Comparison of ENCODE assay signal across 15 cellular contexts in genomic region chr18:48735070-48735676, GRCh38.
A peak's percentile ranks its signal among the peaks of the same experiment; 100 is the strongest.
DNase-seq lines count a peak whose midpoint lies in the region; ATAC-seq and TF ChIP-seq lines count a peak whose summit lies in the region.
"Had no signal": no experiment of that assay in that cellular context is flagged by ENCODE, and none has a peak within 500 bp of the region (broad histone marks: within the 10 kb centered on the region; RNA-seq: fewer than 3 reads in every experiment).

No MANE protein-coding gene starts in this region.

- no peaks in the 10 kb centered on the region for H3K9me3 ChIP-seq in Karpas-422 (ENCODE audit: low read length)
- no peaks in the 10 kb centered on the region for H3K9me3 ChIP-seq in endodermal cell (ENCODE audit: control insufficient read depth, low read length)
- no peaks in the 10 kb centered on the region for H3K9me3 ChIP-seq in osteoblast (ENCODE audit: low read depth, low read length)
- H3K9me3 ChIP-seq: lower lobe of right lung had no signal

- no peak overlapping the region for H3K9ac ChIP-seq in Karpas-422 (ENCODE audit: low read length)
- no peak overlapping the region for H3K9ac ChIP-seq in endodermal cell (ENCODE audit: extremely low read depth, low read length, poor library complexity, severe bottlenecking)

- H3K27me3 ChIP-seq in Karpas-422 (ENCODE audit: low read length) (no peaks in the 10 kb centered on the region), endodermal cell (ENCODE audit: control insufficient read depth, insufficient read depth, low read length, poor library complexity, severe bottlenecking) (no peaks in the 10 kb centered on the region), osteoblast (ENCODE audit: insufficient read depth, low read length) (no peaks in the 10 kb centered on the region)
- H3K27me3 ChIP-seq: cardiac muscle cell had no signal

- H3K36me3 Mint-ChIP-seq in endodermal cell (ENCODE audit: low read depth) = no peaks in the 10 kb centered on the region

- no peak overlapping the region for H3K27ac ChIP-seq in Karpas-422 (ENCODE audit: low read length)
- no peak overlapping the region for H3K27ac ChIP-seq in endodermal cell (ENCODE audit: low read depth, low read length)
- H3K27ac ChIP-seq in osteoblast (ENCODE audit: low read depth, low read length) = peak overlapping the region; percentile 75
- H3K27ac ChIP-seq: cardiac muscle cell, lower lobe of right lung had no signal

- DNase-seq in ELR (ENCODE audit: low read depth) (peak; percentile 81), Karpas-422 (no peak), endodermal cell (peak; percentile 68), osteoblast (ENCODE audit: insufficient read length, low spot score, missing footprints) (peak; percentile 74), GM13977 (ENCODE audit: low spot score) (no peak), DMS153 treated with DMSO at 0.1 percent for 48 hours (lab: John Stamatoyannopoulos, UW; ENCODE audit: unreplicated experiment) (no peak)
- DNase-seq: activated effector memory CD4-positive, alpha-beta T cell treated with anti-CD3 and anti-CD28 coated beads, Interleukin-2, amount 50 U/mL, for 16 hours; lower lobe of right lung; NCI-H1417 treated with DMSO at 0.1 percent for 48 hours; NCI-H526; SHP77; T1000 had no signal

- H3K9me2 ChIP-seq in Karpas-422 (replicated peaks; ENCODE audit: insufficient read depth, low read length) = no peaks in the 10 kb centered on the region

- H3K4me3 ChIP-seq in Karpas-422 (ENCODE audit: low read length) = no peak overlapping the region
- H3K4me3 ChIP-seq in endodermal cell (ENCODE audit: low read length) = no peak overlapping the region
- H3K4me3 ChIP-seq in osteoblast (ENCODE audit: insufficient read depth, low read length) = no peak overlapping the region
- H3K4me3 ChIP-seq: cardiac muscle cell, lower lobe of right lung had no signal

- H4K20me1 ChIP-seq in Karpas-422 (ENCODE audit: insufficient read depth, low read depth, low read length) (no peaks in the 10 kb centered on the region), osteoblast (ENCODE audit: insufficient read depth, low read length) (peaks cover 4% of the 10 kb centered on the region)

- H3K4me1 Mint-ChIP-seq in endodermal cell = peaks cover 21% of the 10 kb centered on the region

- H3K4me3 Mint-ChIP-seq in endodermal cell = no peak overlapping the region

- TF ChIP-seq CTCF in endodermal cell (conservative IDR thresholded peaks at IDR 0.05) = no peak
- no peak for TF ChIP-seq CTCF in osteoblast (IDR thresholded peaks at IDR 0.05; ENCODE audit: extremely low read depth, low read depth, low read length)
- TF ChIP-seq CTCF in GM13977 (IDR thresholded peaks at IDR 0.05; ENCODE audit: extremely low read depth, insufficient read depth, missing control alignments) = no peak

- in situ Hi-C loops in GM13977 (cut with MboI; ENCODE audit: low pct_unique_long_range_greater_than_20kb, low sequenced_read_pairs, unreplicated experiment) = no loop called here

- H3K4me2 ChIP-seq in Karpas-422 (ENCODE audit: low read depth, low read length, poor library complexity, severe bottlenecking) = no peak overlapping the region
- H3K4me2 ChIP-seq in osteoblast (ENCODE audit: insufficient read depth, low read length) = peak overlapping the region; percentile 40

- H2AFZ ChIP-seq in Karpas-422 (ENCODE audit: low read length) (peak overlapping the region; percentile 54; the same call in 1 of the 2 replicates), osteoblast (ENCODE audit: low read length) (no peak overlapping the region)

- no peaks in the 10 kb centered on the region for H3K9me3 Mint-ChIP-seq in endodermal cell

- H3K4me1 ChIP-seq in Karpas-422 (ENCODE audit: low read length) (no peaks in the 10 kb centered on the region), endodermal cell (ENCODE audit: control insufficient read depth, insufficient read depth, low read length) (peaks cover 5% of the 10 kb centered on the region), osteoblast (ENCODE audit: insufficient read depth, low read length) (peaks cover 55% of the 10 kb centered on the region)

- no peaks in the 10 kb centered on the region for H3K27me3 Mint-ChIP-seq in endodermal cell (ENCODE audit: insufficient read depth)

- no peaks in the 10 kb centered on the region for H3K79me2 ChIP-seq in Karpas-422 (ENCODE audit: low read length)
- H3K79me2 ChIP-seq in osteoblast (ENCODE audit: insufficient read depth, low read length) = peaks cover 6% of the 10 kb centered on the region

- 84 to 86% methylated on average over 7 to 8 of the region's 8 CpGs for WGBS in endodermal cell (ENCODE audit: insufficient coverage in 1 of 2, insufficient read length in 1 of 2), 2 experiments

- H3K36me3 ChIP-seq in Karpas-422 (ENCODE audit: insufficient read depth, low read length) (no peaks in the 10 kb centered on the region), endodermal cell (ENCODE audit: control insufficient read depth, insufficient read depth, low read length) (no peaks in the 10 kb centered on the region), osteoblast (ENCODE audit: insufficient read depth, low read length) (no peaks in the 10 kb centered on the region)
- H3K36me3 ChIP-seq: cardiac muscle cell, lower lobe of right lung had no signal

- peak overlapping the region; percentile 37 for H3K27ac Mint-ChIP-seq in endodermal cell

- no peak for ATAC-seq in GM19023 (IDR thresholded peaks at IDR 0.05; ENCODE audit: unreplicated experiment)
- no peak for ATAC-seq in HG03432 (IDR thresholded peaks at IDR 0.05; ENCODE audit: unreplicated experiment)
- ATAC-seq: lower lobe of right lung had no signal

Comparison
In these comparisons a context has a peak if more than half of its experiments do, and no peak if none do; other contexts are left out.
1. DNase-seq: peak in ELR (single experiment), endodermal cell (single experiment) and osteoblast (single experiment); none in Karpas-422 (single experiment), GM13977 (single experiment) and DMS153 treated with DMSO at 0.1 percent for 48 hours (single experiment).